9 cellular contexts compared by ENCODE assay signal in the genomic region with DNA sequence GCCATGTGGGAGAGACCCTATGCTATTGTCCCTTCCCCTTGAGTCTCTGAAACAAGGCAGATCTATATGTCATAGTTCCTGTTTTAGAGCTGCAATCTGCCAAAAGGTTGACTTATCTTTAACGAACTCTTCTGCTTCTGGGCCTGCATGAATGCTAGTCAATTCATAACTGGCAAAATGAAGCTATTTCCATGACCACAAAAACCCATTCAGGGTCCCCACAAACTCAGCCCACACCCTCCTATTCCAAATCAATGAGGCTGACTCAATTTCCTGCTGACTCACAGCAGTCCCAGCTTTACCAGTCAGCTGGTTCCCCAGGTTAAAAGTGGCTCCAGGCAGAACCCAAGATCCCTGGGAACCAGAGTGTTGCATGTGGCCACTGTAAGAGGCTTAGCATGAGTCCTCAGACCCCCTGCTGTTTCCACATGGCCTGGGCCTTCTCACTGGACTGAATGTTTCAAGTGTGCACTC. TPM values are rescaled to one million over a fixed set of nuclear protein-coding genes. Genes with fewer than 3 reads are reported as not detected.
DNase-seq lines count a peak whose midpoint lies in the region; ATAC-seq and TF ChIP-seq lines count a peak whose summit lies in the region.
"Had no signal": no experiment of that assay in that cellular context is flagged by ENCODE, and none has a peak within 500 bp of the region (broad histone marks: within the 10 kb centered on the region; RNA-seq: fewer than 3 reads in every experiment).

No MANE protein-coding gene starts in this region.

- no peaks in the 10 kb centered on the region for H3K36me3 Mint-ChIP-seq in nephron progenitor cell (ENCODE audit: low read depth)

- H3K36me3 ChIP-seq in MG63: no peaks in the 10 kb centered on the region

- H3K27ac Mint-ChIP-seq in nephron progenitor cell: no peak overlapping the region

- H3K9me3 ChIP-seq in MG63: no peaks in the 10 kb centered on the region

- H3K9me3 Mint-ChIP-seq in nephron progenitor cell: peaks cover 4% of the 10 kb centered on the region

- peak; percentile 76 for ATAC-seq in GM18511 (IDR thresholded peaks at IDR 0.05; ENCODE audit: unreplicated experiment)
- ATAC-seq: Panc1 had no signal

- no peak overlapping the region for H3K4me3 Mint-ChIP-seq in nephron progenitor cell

- peaks cover 8% of the 10 kb centered on the region for H3K4me1 Mint-ChIP-seq in nephron progenitor cell

- DNase-seq in HCEC 1CT (peak; percentile 89), MG63 (peak; percentile 88), fibroblast of peridontal ligament (ENCODE audit: extremely low read depth) (peak; percentile 92), nephron progenitor cell (no peak), NCI-H1417 (lab: John Stamatoyannopoulos, UW) (no peak), activated T-cell treated with anti-CD3 and anti-CD28 coated beads for 4 hours (no peak), ecto neural progenitor cell (ENCODE audit: low spot score) (no peak)

- peaks cover 12% of the 10 kb centered on the region for H3K27me3 Mint-ChIP-seq in nephron progenitor cell (ENCODE audit: low read depth, poor library complexity)

- no peak overlapping the region for H3K4me3 ChIP-seq in MG63

- TF ChIP-seq CTCF in nephron progenitor cell (IDR thresholded peaks at IDR 0.05): no peak

- no peaks in the 10 kb centered on the region for H3K27me3 ChIP-seq in MG63

RNA-seq across cellular contexts. Expression of a gene that starts 25.2 kb away (rescaled TPM):
- total RNA-seq in MG63 (2014; rRNA removed; shearing (Covaris generic); ENCODE audit: low replicate concordance): not detected in 2 replicates

Comparison
In these comparisons a context has a peak if more than half of its experiments do, and no peak if none do; other contexts are left out.
1. DNase-seq: peak in HCEC 1CT (single experiment), MG63 (single experiment) and fibroblast of peridontal ligament (single experiment); none in nephron progenitor cell (single experiment), NCI-H1417 (0 of 3), activated T-cell treated with anti-CD3 and anti-CD28 coated beads for 4 hours (single experiment) and ecto neural progenitor cell (single experiment).